1 cellular context compared by ENCODE assay signal in genomic region chr14:97077687-97078086, GRCh38.
TF ChIP-seq lines count a peak whose summit lies in the region.

No MANE protein-coding gene starts in this region.

TF ChIP-seq in K562, 482 proteins besides CTCF, POLR2A, EP300 and RAD21 (continued from another document):
- TF ChIP-seq BRD4 (IDR thresholded peaks at IDR 0.05), result no peak
- TF ChIP-seq FOXJ2 (tag; IDR thresholded peaks at IDR 0.05), result 0 out of 2 replicates have a peak, but pooled peaks have one; percentile 19
- no peak for TF ChIP-seq ZNF589 (CRISPR knock-in tag; IDR thresholded peaks at IDR 0.05; ENCODE audit: low read depth)
